In the genomic region with DNA sequence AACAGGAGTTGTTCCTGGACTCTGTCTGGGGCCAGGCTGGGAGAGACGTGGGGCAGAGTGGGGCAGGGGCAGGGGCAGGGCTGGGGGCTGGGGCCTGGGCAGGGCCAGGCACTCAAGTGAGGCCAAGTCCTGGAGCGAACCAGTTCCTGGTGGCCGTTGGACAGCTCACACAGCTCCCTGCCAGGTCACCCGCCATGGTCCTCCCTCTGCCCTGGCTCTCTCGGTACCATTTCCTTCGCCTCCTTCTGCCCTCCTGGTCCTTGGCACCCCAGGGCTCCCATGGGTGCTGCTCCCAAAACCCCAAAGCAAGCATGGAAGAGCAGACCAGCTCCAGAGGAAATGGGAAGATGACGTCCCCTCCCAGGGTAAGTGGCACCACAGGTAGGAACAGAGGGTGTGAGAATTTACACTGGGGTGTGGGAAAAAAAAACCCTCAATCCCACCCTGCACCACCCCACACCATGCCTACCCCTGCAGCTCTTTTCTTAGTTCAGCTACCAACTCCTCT, we compare ENCODE assay signal across 1 cellular context.
A peak's percentile ranks its signal among the peaks of the same experiment; 100 is the strongest.
TF ChIP-seq lines count a peak whose summit lies in the region.

A gene with protein sequence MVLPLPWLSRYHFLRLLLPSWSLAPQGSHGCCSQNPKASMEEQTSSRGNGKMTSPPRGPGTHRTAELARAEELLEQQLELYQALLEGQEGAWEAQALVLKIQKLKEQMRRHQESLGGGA (plus strand): TSS at position 142 of the 508 bp plus-strand sequence. CDS start 53 bp downstream, at position 195.

TF ChIP-seq in HepG2, 621 proteins besides CTCF, POLR2A, EP300 and RAD21 (continued from another document):
- TF ChIP-seq KMT2A (CRISPR knock-in tag; IDR thresholded peaks at IDR 0.05) = 0 out of 2 replicates have a peak, but pooled peaks have one; percentile 41
- TF ChIP-seq, protein P1, sequence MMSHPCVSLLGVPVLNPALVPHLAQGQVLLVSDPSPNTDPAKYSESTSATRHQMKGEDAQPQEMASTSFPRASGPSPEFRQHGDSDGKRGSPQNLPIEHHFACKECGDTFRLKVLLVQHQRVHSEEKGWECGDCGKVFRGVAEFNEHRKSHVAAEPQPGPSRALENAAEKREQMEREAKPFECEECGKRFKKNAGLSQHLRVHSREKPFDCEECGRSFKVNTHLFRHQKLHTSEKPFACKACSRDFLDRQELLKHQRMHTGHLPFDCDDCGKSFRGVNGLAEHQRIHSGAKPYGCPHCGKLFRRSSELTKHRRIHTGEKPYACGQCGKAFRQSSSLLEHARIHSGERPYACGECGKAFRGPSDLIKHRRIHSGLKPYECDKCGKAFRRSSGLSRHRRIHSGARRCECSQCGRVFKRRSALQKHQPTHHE (CRISPR knock-in tag; IDR thresholded peaks at IDR 0.05; ENCODE audit: borderline replicate concordance) = 0 out of 2 replicates have a peak, but pooled peaks have one; percentile 3
- TF ChIP-seq NFKB2 (CRISPR knock-in tag; IDR thresholded peaks at IDR 0.05; ENCODE audit: borderline replicate concordance) = peak; percentile 54; the same call in 1 of the 2 replicates
